ENCODE assay signal across 14 cellular contexts in the genomic region with DNA sequence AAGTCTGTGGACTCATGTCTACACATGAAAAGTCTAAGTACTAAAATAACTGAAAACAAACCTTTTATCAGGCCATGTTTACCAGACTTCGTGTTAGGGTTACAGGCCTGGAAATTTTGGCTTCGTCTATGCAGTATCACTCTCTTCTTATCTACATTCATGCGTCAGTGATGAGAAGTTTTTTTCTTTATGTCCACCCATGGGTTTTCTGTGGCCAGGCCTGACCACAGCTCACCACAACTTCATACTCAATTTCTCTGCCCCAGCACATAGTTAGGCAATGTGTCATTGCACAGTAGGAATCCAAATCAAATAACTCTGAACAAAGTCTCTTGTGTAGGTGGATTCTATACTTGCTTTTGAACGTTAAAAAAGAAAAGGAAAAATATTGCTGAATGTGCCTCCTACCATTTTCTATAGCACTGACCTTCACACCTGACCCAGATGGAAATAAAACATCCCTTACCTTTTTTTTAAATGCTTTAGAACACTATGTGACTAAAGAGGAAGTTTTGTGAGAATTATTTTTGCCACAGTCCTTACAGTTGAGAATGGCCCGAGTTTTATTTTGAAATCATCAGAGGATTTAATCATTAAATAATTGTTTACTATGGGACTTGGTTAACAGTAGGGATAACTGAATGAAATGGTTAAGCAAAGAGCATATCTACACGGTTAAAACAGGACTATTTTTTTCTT.
A peak's percentile ranks its signal among the peaks of the same experiment; 100 is the strongest.
DNase-seq lines count a peak whose midpoint lies in the region; ATAC-seq and TF ChIP-seq lines count a peak whose summit lies in the region.
"Had no signal": no experiment of that assay in that cellular context is flagged by ENCODE, and none has a peak within 500 bp of the region (broad histone marks: within the 10 kb centered on the region; RNA-seq: fewer than 3 reads in every experiment).

No MANE protein-coding gene starts in this region.

- no peak overlapping the region for H3K4me3 ChIP-seq in stomach
- H3K4me3 ChIP-seq: coronary artery had no signal

- H3K27ac ChIP-seq in foreskin keratinocyte (peak overlapping the region; percentile 47), stomach (peak overlapping the region in 2 of 5 donors; percentile 4 to 69)
- H3K27ac ChIP-seq: 22Rv1, coronary artery had no signal

- intact Hi-C loops in stomach (cut with DNase I; ENCODE audit: low total_unique reads), result no loop called here

- no peak for TF ChIP-seq EP300 in stomach (IDR thresholded peaks at IDR 0.05)

- H3K36me3 ChIP-seq in stomach, result no peaks in the 10 kb centered on the region

- no peak for TF ChIP-seq POLR2A in stomach (IDR thresholded peaks at IDR 0.05)

- no peaks in the 10 kb centered on the region for H3K27me3 ChIP-seq in foreskin keratinocyte
- no peaks in the 10 kb centered on the region for H3K27me3 ChIP-seq in stomach

- TF ChIP-seq CTCF in foreskin keratinocyte (conservative IDR thresholded peaks at IDR 0.05) (no peak), stomach (IDR thresholded peaks at IDR 0.05) (peak in 1 of 7 experiments; percentile 5)

- H3K9me3 ChIP-seq in stomach, result no peaks in the 10 kb centered on the region

- 30 to 54% (median 38%) methylated on average over 6 of the region's 6 CpGs for WGBS in stomach, 5 donors

- ATAC-seq in foreskin keratinocyte (peak; percentile 88), HG02642 (IDR thresholded peaks at IDR 0.05; ENCODE audit: poor library complexity, unreplicated experiment) (no peak)

- DNase-seq in SKM-1 treated with dmso at 0.1 percent for 144 hours (lab: John Stamatoyannopoulos, UW; ENCODE audit: unreplicated experiment), result peak; percentile 24
- no peak for DNase-seq in SKM-1 (lab: John Stamatoyannopoulos, UW; ENCODE audit: unreplicated experiment)
- DNase-seq in SW480 (ENCODE audit: low spot score), result peak; percentile 83
- peak; percentile 91 to 95 for DNase-seq in foreskin keratinocyte
- DNase-seq in stomach, result peak; percentile 27
- DNase-seq in inferior parietal cortex (ENCODE audit: extremely low spot score), result no peak
- DNase-seq in NCI-H1417 (lab: John Stamatoyannopoulos, UW), result no peak
- DNase-seq: Kasumi-1; NCI-H526; nephron progenitor cell; stimulated activated CD4-positive, alpha-beta T cell treated with anti-CD3 and anti-CD28 coated beads, Interleukin-4, amount 100 ng/mL, for 1 hour had no signal

- H3K4me1 ChIP-seq in foreskin keratinocyte (peaks cover 17% of the 10 kb centered on the region), stomach (peaks cover 0 to 10% (median 0%) of the 10 kb centered on the region in 4 donors)

Comparison
In these comparisons a context has a peak if more than half of its experiments do, and no peak if none do; other contexts are left out.
1. DNase-seq: peak in SKM-1 treated with dmso at 0.1 percent for 144 hours (single experiment), SW480 (single experiment), foreskin keratinocyte (2 of 2) and stomach (single experiment); none in SKM-1 (single experiment), inferior parietal cortex (single experiment) and NCI-H1417 (0 of 3).